In genomic region chr3:9036327-9037112, GRCh38 we compare ENCODE assay signal across 14 cellular contexts.
DNase-seq lines count a peak whose midpoint lies in the region; ATAC-seq and TF ChIP-seq lines count a peak whose summit lies in the region.
"Had no signal": no experiment of that assay in that cellular context is flagged by ENCODE, and none has a peak within 500 bp of the region (broad histone marks: within the 10 kb centered on the region; RNA-seq: fewer than 3 reads in every experiment).

No MANE protein-coding gene starts in this region.

- peak overlapping the region in 4 of 5 experiments; percentile 39 to 85 (median 74) for H3K27ac Mint-ChIP-seq in brain
- H3K27ac Mint-ChIP-seq: IgD-negative memory B cell, immature natural killer cell had no signal

- TF ChIP-seq CTCF in brain (conservative IDR thresholded peaks at IDR 0.05): no peak
- TF ChIP-seq CTCF in hepatocyte (IDR thresholded peaks at IDR 0.05; ENCODE audit: poor library complexity): no peak
- TF ChIP-seq CTCF in testis (IDR thresholded peaks at IDR 0.05): no peak

- H3K27ac ChIP-seq in hepatocyte (peak overlapping the region; percentile 22), testis (peak overlapping the region in 1 of 2 donors; percentile 52)

- peaks cover 39% of the 10 kb centered on the region for H3K36me3 Mint-ChIP-seq in brain
- H3K36me3 Mint-ChIP-seq: IgD-negative memory B cell, immature natural killer cell had no signal

- ATAC-seq in HG02678 (IDR thresholded peaks at IDR 0.05; ENCODE audit: unreplicated experiment) (no peak), HG03571 (IDR thresholded peaks at IDR 0.05; ENCODE audit: unreplicated experiment) (no peak)

- no peak for TF ChIP-seq POLR2A in testis (IDR thresholded peaks at IDR 0.05)

- H2AFZ ChIP-seq in hepatocyte: no peak overlapping the region

- H3K27me3 Mint-ChIP-seq in brain: no peaks in the 10 kb centered on the region

- intact Hi-C loops in testis (cut with DNase I; ENCODE audit: low total_unique reads) (no loop called here), posterior cingulate gyrus (cut with DNase I) (no loop called here)

- H3K4me1 ChIP-seq in hepatocyte (ENCODE audit: insufficient read depth) (peaks cover 8% of the 10 kb centered on the region), testis (peaks cover 20% of the 10 kb centered on the region)

- H3K79me2 ChIP-seq in hepatocyte: no peaks in the 10 kb centered on the region

- no peak overlapping the region for H3K4me2 ChIP-seq in hepatocyte

- H4K20me1 ChIP-seq in hepatocyte (ENCODE audit: insufficient read depth, poor library complexity, severe bottlenecking): no peaks in the 10 kb centered on the region

- H3K9me3 ChIP-seq in hepatocyte (ENCODE audit: low read depth) (no peaks in the 10 kb centered on the region), testis (no peaks in the 10 kb centered on the region)

- no peaks in the 10 kb centered on the region for H3K9me3 Mint-ChIP-seq in brain
- H3K9me3 Mint-ChIP-seq: immature natural killer cell had no signal

- DNase-seq in HCEC 1CT: peak; percentile 78
- DNase-seq in hepatocyte (ENCODE audit: low spot score): peak; percentile 33
- DNase-seq in testis: peak; percentile 62
- no peak for DNase-seq in posterior cingulate gyrus
- DNase-seq in activated CD8-positive, alpha-beta memory T cell treated with anti-CD3 and anti-CD28 coated beads, Interleukin-2, amount 50 U/mL, for 4 hours: no peak
- DNase-seq: dermis blood vessel endothelial cell, DMS79 treated with DMSO at 0.1 percent for 48 hours, immature natural killer cell, NCI-H748 treated with DMSO at 0.1 percent for 48 hours, T-helper 9 cell had no signal

- no peaks in the 10 kb centered on the region for H3K9me2 ChIP-seq in hepatocyte (replicated peaks; ENCODE audit: insufficient read depth)

- no peaks in the 10 kb centered on the region for H3K27me3 ChIP-seq in hepatocyte
- no peaks in the 10 kb centered on the region for H3K27me3 ChIP-seq in testis

- WGBS in hepatocyte (ENCODE audit: low lambda C conversion rate, missing lambda C conversion rate): 68% methylated on average over 9 of the region's 9 CpGs
- WGBS in testis, 2 donors: 21 to 35% methylated on average over 9 of the region's 9 CpGs

- H3K4me3 ChIP-seq in hepatocyte (no peak overlapping the region), testis (no peak overlapping the region)

- no peak overlapping the region for H3K4me3 Mint-ChIP-seq in brain
- H3K4me3 Mint-ChIP-seq: IgD-negative memory B cell, immature natural killer cell had no signal

- H3K4me1 Mint-ChIP-seq in brain: peaks cover 23% of the 10 kb centered on the region
- H3K4me1 Mint-ChIP-seq: immature natural killer cell had no signal

- H3K36me3 ChIP-seq in hepatocyte (replicated peaks; ENCODE audit: insufficient read depth, low read depth) (no peaks in the 10 kb centered on the region), testis (ENCODE audit: low read depth, missing control alignments) (no peaks in the 10 kb centered on the region)

Comparison
In these comparisons a context has a peak if more than half of its experiments do, and no peak if none do; other contexts are left out.
1. DNase-seq: peak in HCEC 1CT (single experiment), hepatocyte (single experiment) and testis (single experiment); none in posterior cingulate gyrus (0 of 10) and activated CD8-positive, alpha-beta memory T cell treated with anti-CD3 and anti-CD28 coated beads, Interleukin-2, amount 50 U/mL, for 4 hours (single experiment).